In genomic region chr7:50628469-50629084, GRCh38 we compare ENCODE assay signal across 1 cellular context.
TF ChIP-seq lines count a peak whose summit lies in the region.

No MANE protein-coding gene starts in this region.

TF ChIP-seq in WTC11, 78 proteins besides CTCF, POLR2A, EP300 and RAD21 (continued from another document):
- no peak for TF ChIP-seq ATF2 (CRISPR knock-in tag; IDR thresholded peaks at IDR 0.05; ENCODE audit: borderline replicate concordance, low read depth)
- no peak for TF ChIP-seq ZNF425 (CRISPR knock-in tag; conservative IDR thresholded peaks at IDR 0.05)
- TF ChIP-seq GTF2I (CRISPR knock-in tag; conservative IDR thresholded peaks at IDR 0.05): no peak
- no peak for TF ChIP-seq ZNF671 (CRISPR knock-in tag; IDR thresholded peaks at IDR 0.05)
- no peak for TF ChIP-seq SP1 (CRISPR knock-in tag; conservative IDR thresholded peaks at IDR 0.05)
- no peak for TF ChIP-seq ESRRA (CRISPR knock-in tag; IDR thresholded peaks at IDR 0.05; ENCODE audit: borderline replicate concordance)
- no peak for TF ChIP-seq ARID4B (CRISPR knock-in tag; IDR thresholded peaks at IDR 0.05; ENCODE audit: borderline replicate concordance)
- no peak for TF ChIP-seq ZNF512 (CRISPR knock-in tag; IDR thresholded peaks at IDR 0.05; ENCODE audit: borderline replicate concordance)
- no peak for TF ChIP-seq TP53 (CRISPR knock-in tag; IDR thresholded peaks at IDR 0.05)
